27 cellular contexts compared by ENCODE assay signal in the genomic region with DNA sequence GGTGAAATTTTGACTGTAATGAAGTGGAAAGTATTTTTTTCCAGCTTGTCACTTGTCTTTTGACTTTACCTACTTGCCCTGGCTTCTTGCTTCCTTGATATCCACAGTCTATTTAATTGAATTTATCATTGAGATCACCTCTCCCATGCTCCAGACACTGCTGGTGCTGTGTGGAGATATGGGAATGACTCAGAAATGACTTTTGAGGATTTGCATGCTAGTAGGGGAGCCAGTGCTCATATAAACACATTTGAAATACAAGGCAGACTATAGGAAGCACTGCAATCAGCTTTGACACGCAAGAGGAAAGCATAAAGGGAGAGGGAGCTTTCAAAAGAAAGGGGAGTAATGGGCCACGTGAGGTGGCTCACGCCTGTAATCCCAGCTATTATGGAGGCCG. TPM values are rescaled to one million over a fixed set of nuclear protein-coding genes. Genes with fewer than 3 reads are reported as not detected.
"Had no signal": no experiment of that assay in that cellular context is flagged by ENCODE, and none has a peak within 500 bp of the region (broad histone marks: within the 10 kb centered on the region; RNA-seq: fewer than 3 reads in every experiment).

No MANE protein-coding gene starts in this region.

- H3K4me3 ChIP-seq: cardiac muscle cell, transverse colon had no signal

- DNase-seq: activated CD4-positive, alpha-beta T cell treated with anti-CD3 and anti-CD28 coated beads, Interleukin-2, amount 10 ng/mL, durations not matched to agents 7 days and 5 days; activated CD4-positive, CD25-positive, alpha-beta regulatory T cell treated with anti-CD3 and anti-CD28 coated beads, Interleukin-2, amount 50 U/mL, for 72 hours; activated CD8-positive, alpha-beta memory T cell treated with anti-CD3 and anti-CD28 coated beads, Interleukin-2, amount 10 ng/mL, durations not matched to agents 7 days and 5 days; activated CD8-positive, alpha-beta T cell treated with anti-CD3 and anti-CD28 coated beads for 36 hours; activated effector memory CD4-positive, alpha-beta T cell treated with anti-CD3 and anti-CD28 coated beads, Interleukin-2, amount 50 U/mL, for 16 hours; activated naive CD4-positive, alpha-beta T cell treated with anti-CD3 and anti-CD28 coated beads, Interleukin-2, amount 10 ng/mL, durations not matched to agents 7 days and 5 days; activated T-cell treated with anti-CD3 and anti-CD28 coated beads for 4 hours; effector CD8-positive, alpha-beta T cell; erythroblast; glutamatergic neuron; hippocampal formation; right cardiac atrium; stimulated activated CD4-positive, alpha-beta T cell treated with anti-CD3 and anti-CD28 coated beads, Interleukin-12 subunit alpha, Interleukin-12 subunit beta, amount 100 ng/mL, for 4 hours; stimulated activated CD4-positive, alpha-beta T cell treated with anti-CD3 and anti-CD28 coated beads, Interleukin-1b, Interleukin-23, amount 100 ng/mL, for 48 hours; transverse colon had no signal

- H3K79me2 ChIP-seq: parathyroid adenoma had no signal

- FAIRE-seq: frontal cortex, urothelium cell line had no signal

- H3K27ac ChIP-seq: cardiac muscle cell, neutrophil, parathyroid adenoma, transverse colon, VCaP had no signal

- H3K9me3 ChIP-seq: neutrophil, transverse colon had no signal

- H3K9ac ChIP-seq: parathyroid adenoma had no signal

- H3K4me1 ChIP-seq: parathyroid adenoma, transverse colon had no signal

- ATAC-seq: activated CD8-positive, alpha-beta memory T cell treated with anti-CD3 and anti-CD28 coated beads, Interleukin-2, amount 10 ng/mL, durations not matched to agents 7 days and 5 days; activated CD8-positive, alpha-beta T cell treated with anti-CD3 and anti-CD28 coated beads for 36 hours; natural killer cell treated with Interleukin-12 subunit alpha and Interleukin-12 subunit beta and Interleukin-15 and Interleukin-18, amount 100 ng/mL, for 72 hours; right cardiac atrium; stimulated activated memory B cell treated with anti-CD40 and anti-IgM and Interleukin-4, amounts not matched to agents 10 μg/mL and 1 μg/mL and 100 μg/mL, for 72 hours had no signal

- H3K27me3 ChIP-seq: cardiac muscle cell, neutrophil, transverse colon had no signal

- H2AFZ ChIP-seq: parathyroid adenoma had no signal

- H3K36me3 ChIP-seq: cardiac muscle cell, neutrophil, transverse colon had no signal

RNA-seq across cellular contexts. Expression of gene TRPM1, which starts 7.3 kb away (rescaled TPM):
- total RNA-seq: activated CD4-positive, alpha-beta T cell treated with anti-CD3 and anti-CD28 coated beads, Interleukin-2, amount 10 ng/mL, durations not matched to agents 7 days and 5 days; activated CD8-positive, alpha-beta T cell treated with anti-CD3 and anti-CD28 coated beads for 36 hours; cardiac muscle cell; chondrocyte; frontal cortex; liver; natural killer cell treated with Interleukin-12 subunit alpha and Interleukin-12 subunit beta and Interleukin-15 and Interleukin-18, amount 100 ng/mL, for 72 hours; right cardiac atrium; T-helper 2 cell treated with Interferon-gamma antibody and Interleukin-4, amounts not matched to agents 100 ng/mL and 5 ng/mL, for 36 hours; temporal lobe; transverse colon had no signal
- polyA plus RNA-seq: cardiac muscle cell, liver had no signal
